Comparison of ENCODE assay signal across 28 cellular contexts in the genomic region with DNA sequence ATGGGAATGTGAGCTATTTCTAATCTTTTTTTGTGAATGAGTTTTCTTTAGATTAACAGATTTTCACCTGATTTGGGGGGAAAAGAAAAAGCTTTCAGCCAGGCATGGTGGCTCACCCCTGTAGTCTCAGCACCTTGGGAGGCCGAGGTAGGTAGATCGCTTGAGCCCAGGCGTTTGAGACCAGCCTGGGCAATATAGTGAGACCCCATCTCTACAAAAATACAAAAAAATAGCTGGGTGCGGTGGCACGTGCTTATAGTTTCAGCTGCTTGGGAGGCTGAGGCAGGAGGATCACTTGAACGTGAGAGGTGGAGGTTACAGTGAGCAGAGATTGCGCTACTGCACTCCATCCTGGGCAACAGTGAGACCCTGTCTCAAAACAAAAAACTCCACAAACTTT.
"Had no signal": no experiment of that assay in that cellular context is flagged by ENCODE, and none has a peak within 500 bp of the region (broad histone marks: within the 10 kb centered on the region; RNA-seq: fewer than 3 reads in every experiment).

No MANE protein-coding gene starts in this region.

- H3K27me3 ChIP-seq: stomach, suprapubic skin, testis, thyroid gland, tibial artery, tibial nerve, transverse colon, upper lobe of left lung, uterus, vagina had no signal

- H3K27ac Mint-ChIP-seq: stimulated activated effector memory CD8-positive, alpha-beta T cell treated with anti-CD3 and anti-CD28 coated beads, Interleukin-12 subunit alpha, Interleukin-12 subunit beta, amount 100 ng/mL, for 72 hours; stimulated activated memory B cell treated with anti-CD40 and anti-IgM and Interleukin-4, amounts not matched to agents 10 μg/mL and 1 μg/mL and 100 μg/mL, for 72 hours; stimulated activated naive B cell treated with anti-CD40 and anti-IgM and Interleukin-4, amounts not matched to agents 10 μg/mL and 1 μg/mL and 100 μg/mL, for 72 hours; stimulated activated naive CD8-positive, alpha-beta T cell treated with anti-CD3 and anti-CD28 coated beads, Interleukin-15, amount 100 ng/mL, for 72 hours; stimulated activated naive CD8-positive, alpha-beta T cell treated with anti-CD3 and anti-CD28 coated beads, Interleukin-15, Interleukin-2, amounts not matched to agents 100 ng/mL and 50 ng/mL, for 24 hours; type B pancreatic cell had no signal

- H3K4me1 Mint-ChIP-seq: stimulated activated effector memory CD8-positive, alpha-beta T cell treated with anti-CD3 and anti-CD28 coated beads, Interleukin-12 subunit alpha, Interleukin-12 subunit beta, amount 100 ng/mL, for 72 hours; stimulated activated memory B cell treated with anti-CD40 and anti-IgM and Interleukin-4, amounts not matched to agents 10 μg/mL and 1 μg/mL and 100 μg/mL, for 72 hours; stimulated activated naive B cell treated with anti-CD40 and anti-IgM and Interleukin-4, amounts not matched to agents 10 μg/mL and 1 μg/mL and 100 μg/mL, for 72 hours; stimulated activated naive CD8-positive, alpha-beta T cell treated with anti-CD3 and anti-CD28 coated beads, Interleukin-15, amount 100 ng/mL, for 72 hours had no signal

- H3K27me3 Mint-ChIP-seq: stimulated activated memory B cell treated with anti-CD40 and anti-IgM and Interleukin-4, amounts not matched to agents 10 μg/mL and 1 μg/mL and 100 μg/mL, for 72 hours; stimulated activated naive B cell treated with anti-CD40 and anti-IgM and Interleukin-4, amounts not matched to agents 10 μg/mL and 1 μg/mL and 100 μg/mL, for 72 hours; stimulated activated naive CD8-positive, alpha-beta T cell treated with anti-CD3 and anti-CD28 coated beads, Interleukin-15, amount 100 ng/mL, for 72 hours; stimulated activated naive CD8-positive, alpha-beta T cell treated with anti-CD3 and anti-CD28 coated beads, Interleukin-15, Interleukin-2, amounts not matched to agents 100 ng/mL and 50 ng/mL, for 24 hours; type B pancreatic cell had no signal

- DNase-seq: stimulated activated CD4-positive, alpha-beta T cell treated with anti-CD3 and anti-CD28 coated beads, Interleukin-2, amount 100 ng/mL, for 48 hours; stimulated activated CD4-positive, alpha-beta T cell treated with anti-CD3 and anti-CD28 coated beads, Interleukin-4, amount 100 ng/mL, for 1 hour; stimulated activated CD4-positive, alpha-beta T cell treated with anti-CD3 and anti-CD28 coated beads, Interleukin-4, amount 100 ng/mL, for 24 hours; stimulated activated CD4-positive, alpha-beta T cell treated with anti-CD3 and anti-CD28 coated beads, Interleukin-4, amount 100 ng/mL, for 4 hours; stimulated activated CD8-positive, alpha-beta memory T cell treated with anti-CD3 and anti-CD28 coated beads, Interleukin-4, amount 100 ng/mL, for 48 hours; stimulated activated naive B cell treated with anti-CD40 and anti-IgM and Interleukin-4, amounts not matched to agents 10 μg/mL and 1 μg/mL and 100 μg/mL, for 72 hours; stimulated activated naive CD4-positive, alpha-beta T cell; stimulated activated naive CD4-positive, alpha-beta T cell treated with Interleukin-2 at 50 U/mL for 16 hours; stimulated activated naive CD8-positive, alpha-beta T cell treated with anti-CD3 and anti-CD28 coated beads, Interleukin-15, amount 100 ng/mL, for 72 hours; stimulated activated naive CD8-positive, alpha-beta T cell treated with anti-CD3 and anti-CD28 coated beads, Interleukin-15, Interleukin-2, amounts not matched to agents 100 U/mL and 50 U/mL, for 24 hours; stomach; substantia nigra; testis; thyroid gland; tibial artery; transverse colon; trophoblast cell; upper lobe of left lung; uterus had no signal

- ATAC-seq: stimulated activated effector memory CD8-positive, alpha-beta T cell treated with anti-CD3 and anti-CD28 coated beads, Interleukin-12 subunit alpha, Interleukin-12 subunit beta, amount 100 ng/mL, for 72 hours; stimulated activated memory B cell treated with anti-CD40 and anti-IgM and Interleukin-4, amounts not matched to agents 10 μg/mL and 1 μg/mL and 100 μg/mL, for 72 hours; stimulated activated naive B cell treated with anti-CD40 and anti-IgM and Interleukin-4, amounts not matched to agents 10 μg/mL and 1 μg/mL and 100 μg/mL, for 72 hours; stimulated activated naive CD8-positive, alpha-beta T cell treated with anti-CD3 and anti-CD28 coated beads, Interleukin-15, amount 100 ng/mL, for 72 hours; stimulated activated naive CD8-positive, alpha-beta T cell treated with anti-CD3 and anti-CD28 coated beads, Interleukin-15, Interleukin-2, amounts not matched to agents 100 U/mL and 50 U/mL, for 24 hours had no signal

- H3K4me3 ChIP-seq: stomach, suprapubic skin, testis, thoracic aorta, thyroid gland, tibial artery, tibial nerve, transverse colon, upper lobe of left lung, uterus, vagina had no signal

- H3K9me3 Mint-ChIP-seq: type B pancreatic cell had no signal

- H3K4me3 Mint-ChIP-seq: stimulated activated effector memory CD8-positive, alpha-beta T cell treated with anti-CD3 and anti-CD28 coated beads, Interleukin-12 subunit alpha, Interleukin-12 subunit beta, amount 100 ng/mL, for 72 hours; stimulated activated memory B cell treated with anti-CD40 and anti-IgM and Interleukin-4, amounts not matched to agents 10 μg/mL and 1 μg/mL and 100 μg/mL, for 72 hours; stimulated activated naive B cell treated with anti-CD40 and anti-IgM and Interleukin-4, amounts not matched to agents 10 μg/mL and 1 μg/mL and 100 μg/mL, for 72 hours; stimulated activated naive CD8-positive, alpha-beta T cell treated with anti-CD3 and anti-CD28 coated beads, Interleukin-15, amount 100 ng/mL, for 72 hours; stimulated activated naive CD8-positive, alpha-beta T cell treated with anti-CD3 and anti-CD28 coated beads, Interleukin-15, Interleukin-2, amounts not matched to agents 100 ng/mL and 50 ng/mL, for 24 hours; type B pancreatic cell had no signal

- H3K36me3 ChIP-seq: suprapubic skin, thoracic aorta, thyroid gland, upper lobe of left lung, uterus, vagina had no signal

- H3K27ac ChIP-seq: stomach, suprapubic skin, testis, thyroid gland, tibial artery, tibial nerve, transverse colon, upper lobe of left lung, uterus, vagina had no signal

- H3K9me3 ChIP-seq: stomach, suprapubic skin, testis, thoracic aorta, thyroid gland, tibial artery, tibial nerve, transverse colon, upper lobe of left lung, uterus, vagina had no signal

- FAIRE-seq: urothelium cell line had no signal

- H3K4me1 ChIP-seq: stomach, suprapubic skin, testis, thyroid gland, tibial artery, tibial nerve, transverse colon, upper lobe of left lung, uterus, vagina had no signal
